ENCODE assay signal across 19 cellular contexts in the genomic region with DNA sequence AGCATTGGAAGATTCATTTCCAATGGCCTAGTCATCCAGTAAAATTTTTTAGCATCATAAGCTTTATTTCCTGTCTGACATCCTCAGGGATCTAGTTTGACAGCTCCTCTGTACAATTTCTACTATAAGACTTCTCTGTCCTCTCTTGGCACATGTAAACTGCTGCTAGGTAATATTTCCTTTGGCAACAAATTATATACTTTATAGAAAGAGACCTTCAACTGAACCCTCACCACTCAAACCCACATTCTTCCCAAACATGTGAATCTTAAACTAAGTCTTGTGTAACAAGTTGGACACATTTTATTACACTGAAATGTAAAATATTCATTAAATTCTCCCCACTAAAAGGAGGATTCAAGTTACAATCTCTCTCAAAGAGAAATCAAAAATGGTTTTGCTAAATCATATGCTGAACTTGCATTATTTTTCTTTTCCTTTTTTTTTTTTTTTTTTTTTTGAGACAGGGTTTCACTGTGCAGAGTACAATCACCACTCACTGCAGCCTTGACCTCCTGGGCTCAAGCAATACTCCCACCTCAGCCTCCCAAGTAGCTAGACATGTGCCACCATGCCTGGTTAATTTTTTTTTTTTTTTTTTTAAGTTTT. TPM values are rescaled to one million over a fixed set of nuclear protein-coding genes. Genes with fewer than 3 reads are reported as not detected.
DNase-seq lines count a peak whose midpoint lies in the region; ATAC-seq and TF ChIP-seq lines count a peak whose summit lies in the region.
"Had no signal": no experiment of that assay in that cellular context is flagged by ENCODE, and none has a peak within 500 bp of the region (broad histone marks: within the 10 kb centered on the region; RNA-seq: fewer than 3 reads in every experiment).

No MANE protein-coding gene starts in this region.

- TF ChIP-seq CTCF in AG09309 (IDR thresholded peaks at IDR 0.05; ENCODE audit: control insufficient read depth, insufficient read depth, low read depth, low read length, missing control alignments): no peak
- no peak for TF ChIP-seq CTCF in astrocyte of the spinal cord (IDR thresholded peaks at IDR 0.05; ENCODE audit: low read depth, low read length)

- DNase-seq in AG09309 (ENCODE audit: low read depth): peak; percentile 84
- peak; percentile 34 for DNase-seq in HT1080 (ENCODE audit: low read depth)
- peak; percentile 60 for DNase-seq in astrocyte of the spinal cord (ENCODE audit: low read depth, low spot score)
- peak; percentile 91 for DNase-seq in iris pigment epithelial cell (ENCODE audit: low read depth)
- DNase-seq in NCI-H526 treated with DMSO at 0.1 percent for 48 hours (lab: John Stamatoyannopoulos, UW): no peak
- no peak for DNase-seq in putamen (ENCODE audit: low spot score)
- DNase-seq: activated CD4-positive, alpha-beta T cell treated with anti-CD3 and anti-CD28 coated beads, Interleukin-2, amount 50 U/mL, for 4 hours; caudate nucleus; glutamatergic neuron; naive thymus-derived CD8-positive, alpha-beta T cell; NCI-H2029 treated with DMSO at 0.1 percent for 48 hours; NCI-H69; psoas muscle; stomach had no signal

- in situ Hi-C loops in astrocyte of the spinal cord (cut with HindIII; ENCODE audit: low sequenced_read_pairs): no loop called here

- ATAC-seq in HG02973 (IDR thresholded peaks at IDR 0.05; ENCODE audit: unreplicated experiment): no peak
- ATAC-seq in GM18502 (IDR thresholded peaks at IDR 0.05; ENCODE audit: poor library complexity, unreplicated experiment): no peak
- ATAC-seq: HCT116; naive thymus-derived CD8-positive, alpha-beta T cell; psoas muscle had no signal

- H3K4me3 ChIP-seq in AG09309 (ENCODE audit: control insufficient read depth, low read depth, low read length) (no peak overlapping the region), astrocyte of the spinal cord (ENCODE audit: low read depth, low read length) (no peak overlapping the region)
- H3K4me3 ChIP-seq: BLaER1, lung, psoas muscle, stomach had no signal

RNA-seq across cellular contexts. Expression of gene SCAI, which starts 36.9 kb away (rescaled TPM):
- 3.5 and 7.3 TPM in 2 replicates for total RNA-seq in HT1080 (2014; rRNA removed; shearing (Covaris generic))
- 2.8 and 3.8 TPM in 2 replicates for polyA plus RNA-seq in HT1080 (2015; cell fraction: cytosol; rRNA removed)
- polyA plus RNA-seq in HT1080 (2015; cell fraction: nucleus; rRNA removed): 5.0 and 8.5 TPM in 2 replicates

Comparison
In these comparisons a context has a peak if more than half of its experiments do, and no peak if none do; other contexts are left out.
1. DNase-seq: peak in AG09309 (single experiment), HT1080 (single experiment), astrocyte of the spinal cord (single experiment) and iris pigment epithelial cell (single experiment); none in NCI-H526 treated with DMSO at 0.1 percent for 48 hours (single experiment) and putamen (single experiment).